8 cellular contexts compared by ENCODE assay signal in the genomic region with DNA sequence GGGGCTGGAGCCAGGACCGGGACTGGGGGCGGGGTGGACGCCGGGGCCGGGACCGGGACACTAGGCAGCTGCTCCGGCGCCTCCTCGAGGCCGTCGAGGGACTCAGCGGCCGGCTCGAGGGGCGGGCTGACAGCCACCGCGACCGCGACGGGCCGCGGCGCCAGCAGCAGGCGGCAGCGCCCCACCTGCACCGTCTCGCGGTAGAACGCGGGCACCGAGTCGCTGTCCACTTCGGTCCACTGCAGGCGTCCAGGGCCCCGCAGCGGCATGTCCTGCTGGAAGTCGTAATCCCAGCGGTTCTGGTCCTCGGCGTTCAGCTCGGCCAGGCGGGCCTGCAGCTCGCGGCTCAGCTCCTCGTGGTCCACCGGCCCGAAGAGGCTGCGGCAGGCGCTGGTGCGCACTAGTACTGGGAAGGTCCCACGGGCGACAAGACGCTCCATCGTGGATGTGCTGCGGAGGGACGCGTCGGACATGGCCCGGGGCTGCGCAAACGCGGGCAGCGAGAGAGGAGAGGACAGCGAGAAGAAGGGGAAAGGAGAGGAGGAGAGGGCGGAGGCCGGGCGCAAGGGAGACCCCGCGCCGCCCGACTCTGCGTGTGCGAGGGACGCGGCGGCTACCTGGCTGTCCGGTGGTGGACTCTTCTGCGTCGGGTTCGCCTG. TPM values are rescaled to one million over a fixed set of nuclear protein-coding genes. Genes with fewer than 3 reads are reported as not detected.
DNase-seq lines count a peak whose midpoint lies in the region; ATAC-seq, FAIRE-seq and TF ChIP-seq lines count a peak whose summit lies in the region.

No MANE protein-coding gene starts in this region.

- H3K36me3 ChIP-seq in KMS-11 (ENCODE audit: insufficient read depth), result no peaks in the 10 kb centered on the region
- no peaks in the 10 kb centered on the region for H3K36me3 ChIP-seq in neuron (ENCODE audit: insufficient read depth, low read length)

- no peaks in the 10 kb centered on the region for H3K9me3 Mint-ChIP-seq in activated T-helper 17 cell treated with anti-CD3 and anti-CD28 coated beads, Interleukin-2, amount 50 U/mL, for 72 hours

- no peak overlapping the region for H3K4me3 ChIP-seq in KMS-11 (IDR thresholded peaks at IDR 0.05; ENCODE audit: insufficient read depth, low read depth, low read length)
- peak overlapping the region; percentile 78 for H3K4me3 ChIP-seq in neuron (ENCODE audit: low read length)

- TF ChIP-seq CTCF in KMS-11 (conservative IDR thresholded peaks at IDR 0.05; ENCODE audit: low read depth, low read length), result peak; percentile 25; the same call in 1 of the 2 replicates

- no peak overlapping the region for H3K27ac Mint-ChIP-seq in activated T-helper 17 cell treated with anti-CD3 and anti-CD28 coated beads, Interleukin-2, amount 50 U/mL, for 72 hours

- FAIRE-seq in frontal cortex (lab: Jason Lieb, UNC), result no peak

- H2AFZ ChIP-seq in KMS-11 (ENCODE audit: low read depth) (peak overlapping the region; percentile 79), neuron (ENCODE audit: low read depth, low read length) (no peak overlapping the region)

- H3K4me1 Mint-ChIP-seq in activated T-helper 17 cell treated with anti-CD3 and anti-CD28 coated beads, Interleukin-2, amount 50 U/mL, for 72 hours, result no peaks in the 10 kb centered on the region

- H3K27me3 ChIP-seq in KMS-11 (ENCODE audit: insufficient read depth, low read depth) (peaks cover 3% of the 10 kb centered on the region; the same call in 1 of the 2 replicates), neuron (ENCODE audit: insufficient read depth, low read length) (peaks cover 21% of the 10 kb centered on the region)

- H3K36me3 Mint-ChIP-seq in activated T-helper 17 cell treated with anti-CD3 and anti-CD28 coated beads, Interleukin-2, amount 50 U/mL, for 72 hours (ENCODE audit: low read depth), result peaks cover 7% of the 10 kb centered on the region

- ATAC-seq in activated T-helper 17 cell treated with anti-CD3 and anti-CD28 coated beads, Interleukin-2, amount 50 U/mL, for 72 hours (replicated peaks), result peak; percentile 27
- ATAC-seq in GM18520 (IDR thresholded peaks at IDR 0.05; ENCODE audit: unreplicated experiment) (no peak), GM18519 (IDR thresholded peaks at IDR 0.05; ENCODE audit: low FRiP score, unreplicated experiment) (no peak)

- peak overlapping the region; percentile 96 for H3K4me2 ChIP-seq in KMS-11

- H3K27ac ChIP-seq in KMS-11, result no peak overlapping the region

- H3K9me3 ChIP-seq in neuron (ENCODE audit: low read length), result no peaks in the 10 kb centered on the region

- H4K20me1 ChIP-seq in KMS-11 (ENCODE audit: insufficient read depth), result no peaks in the 10 kb centered on the region

- no peaks in the 10 kb centered on the region for H3K79me2 ChIP-seq in KMS-11 (ENCODE audit: insufficient read depth, low read depth)

- H3K27me3 Mint-ChIP-seq in activated T-helper 17 cell treated with anti-CD3 and anti-CD28 coated beads, Interleukin-2, amount 50 U/mL, for 72 hours, result peaks cover 6% of the 10 kb centered on the region

- H3K4me1 ChIP-seq in KMS-11 (ENCODE audit: low read depth, poor library complexity, severe bottlenecking), result peaks cover 4% of the 10 kb centered on the region
- H3K4me1 ChIP-seq in neuron (ENCODE audit: insufficient read depth, low read length), result peaks cover 18% of the 10 kb centered on the region

- peak overlapping the region; percentile 30; the same call in 1 of the 2 replicates for H3K9ac ChIP-seq in KMS-11

- H3K4me3 Mint-ChIP-seq in activated T-helper 17 cell treated with anti-CD3 and anti-CD28 coated beads, Interleukin-2, amount 50 U/mL, for 72 hours, result peak overlapping the region; percentile 81

- DNase-seq in NCI-H82 (lab: John Stamatoyannopoulos, UW), result peak; percentile 28
- no peak for DNase-seq in NCI-H82 treated with DMSO at 0.1 percent for 48 hours (lab: John Stamatoyannopoulos, UW; ENCODE audit: unreplicated experiment)
- peak; percentile 74 to 89 for DNase-seq in frontal cortex (ENCODE audit: low spot score in 2 of 2)

RNA-seq across cellular contexts. Expression of gene CDKN1C, which starts 0.4 kb away (rescaled TPM):
- 10 to 100 TPM in 1 of 2 donors, under 1 TPM in 1; 0.58 to 34.8 TPM for total RNA-seq in activated T-helper 17 cell treated with anti-CD3 and anti-CD28 coated beads, Interleukin-2, amount 50 U/mL, for 72 hours
- total RNA-seq in frontal cortex, result 36.7 TPM

RNA-seq across cellular contexts. Expression of gene PHLDA2, which starts 44.1 kb away (rescaled TPM):
- total RNA-seq in activated T-helper 17 cell treated with anti-CD3 and anti-CD28 coated beads, Interleukin-2, amount 50 U/mL, for 72 hours, result 1 to 10 TPM; 5.6 to 9.1 TPM
- not detected for total RNA-seq in frontal cortex
